Comparison of ENCODE assay signal across 20 cellular contexts in genomic region chr4:112752061-112752460, GRCh38.
"Had no signal": no experiment of that assay in that cellular context is flagged by ENCODE, and none has a peak within 500 bp of the region (broad histone marks: within the 10 kb centered on the region; RNA-seq: fewer than 3 reads in every experiment).

No MANE protein-coding gene starts in this region.

- H3K4me1 ChIP-seq: tibial artery had no signal

- H3K9me3 ChIP-seq: tibial artery had no signal

- H3K36me3 Mint-ChIP-seq: activated CD4-positive, alpha-beta memory T cell treated with anti-CD3 and anti-CD28 coated beads for 36 hours; activated naive CD8-positive, alpha-beta T cell treated with anti-CD3 and anti-CD28 coated beads, Interleukin-2, amount 10 ng/mL, durations not matched to agents 7 days and 5 days; memory B cell; naive B cell had no signal

- FAIRE-seq: endometrium, islet of Langerhans, TTC549 had no signal

- H3K4me3 ChIP-seq: tibial artery had no signal

- H3K9me3 Mint-ChIP-seq: activated B cell treated with CpG ODN at 0.5 μM for 24 hours; activated CD4-positive, alpha-beta memory T cell treated with anti-CD3 and anti-CD28 coated beads for 36 hours; activated naive CD8-positive, alpha-beta T cell treated with anti-CD3 and anti-CD28 coated beads, Interleukin-2, amount 10 ng/mL, durations not matched to agents 7 days and 5 days; memory B cell had no signal

- DNase-seq: activated B cell treated with CpG ODN at 0.5 μM for 24 hours; activated CD4-positive, alpha-beta memory T cell treated with anti-CD3 and anti-CD28 coated beads for 36 hours; activated CD4-positive, alpha-beta T cell treated with anti-CD3 and anti-CD28 coated beads for 4 hours; activated naive CD4-positive, alpha-beta T cell treated with Interleukin-2 at 50 U/mL for 16 hours; activated naive CD8-positive, alpha-beta T cell treated with anti-CD3 and anti-CD28 coated beads, Interleukin-2, amount 10 ng/mL, durations not matched to agents 7 days and 5 days; activated T-cell treated with anti-CD3 and anti-CD28 coated beads, Interleukin-2, amount 50 U/mL, for 48 hours; amygdala; cortex of kidney; erythroblast; foreskin keratinocyte; naive B cell; stimulated activated CD4-positive, alpha-beta T cell treated with anti-CD3 and anti-CD28 coated beads, Interleukin-4, amount 100 ng/mL, for 1 hour; stimulated activated naive CD4-positive, alpha-beta T cell treated with Interleukin-2 at 50 U/mL for 16 hours; T-helper 1 cell; tibial artery had no signal

- H3K27me3 Mint-ChIP-seq: progenitor cell of endocrine pancreas had no signal

- H3K27ac Mint-ChIP-seq: activated B cell treated with CpG ODN at 0.5 μM for 24 hours; activated CD4-positive, alpha-beta memory T cell treated with anti-CD3 and anti-CD28 coated beads for 36 hours; activated naive CD8-positive, alpha-beta T cell treated with anti-CD3 and anti-CD28 coated beads, Interleukin-2, amount 10 ng/mL, durations not matched to agents 7 days and 5 days; memory B cell had no signal

- H3K36me3 ChIP-seq: tibial artery had no signal

- H3K4me3 Mint-ChIP-seq: activated B cell treated with CpG ODN at 0.5 μM for 24 hours; activated CD4-positive, alpha-beta memory T cell treated with anti-CD3 and anti-CD28 coated beads for 36 hours; activated naive CD8-positive, alpha-beta T cell treated with anti-CD3 and anti-CD28 coated beads, Interleukin-2, amount 10 ng/mL, durations not matched to agents 7 days and 5 days; memory B cell; naive B cell had no signal

- H3K4me1 Mint-ChIP-seq: activated B cell treated with CpG ODN at 0.5 μM for 24 hours, memory B cell, naive B cell had no signal

- H3K27me3 ChIP-seq: foreskin keratinocyte, tibial artery had no signal

- ATAC-seq: foreskin keratinocyte had no signal

- H3K27ac ChIP-seq: foreskin keratinocyte, tibial artery had no signal
